In the genomic region with DNA sequence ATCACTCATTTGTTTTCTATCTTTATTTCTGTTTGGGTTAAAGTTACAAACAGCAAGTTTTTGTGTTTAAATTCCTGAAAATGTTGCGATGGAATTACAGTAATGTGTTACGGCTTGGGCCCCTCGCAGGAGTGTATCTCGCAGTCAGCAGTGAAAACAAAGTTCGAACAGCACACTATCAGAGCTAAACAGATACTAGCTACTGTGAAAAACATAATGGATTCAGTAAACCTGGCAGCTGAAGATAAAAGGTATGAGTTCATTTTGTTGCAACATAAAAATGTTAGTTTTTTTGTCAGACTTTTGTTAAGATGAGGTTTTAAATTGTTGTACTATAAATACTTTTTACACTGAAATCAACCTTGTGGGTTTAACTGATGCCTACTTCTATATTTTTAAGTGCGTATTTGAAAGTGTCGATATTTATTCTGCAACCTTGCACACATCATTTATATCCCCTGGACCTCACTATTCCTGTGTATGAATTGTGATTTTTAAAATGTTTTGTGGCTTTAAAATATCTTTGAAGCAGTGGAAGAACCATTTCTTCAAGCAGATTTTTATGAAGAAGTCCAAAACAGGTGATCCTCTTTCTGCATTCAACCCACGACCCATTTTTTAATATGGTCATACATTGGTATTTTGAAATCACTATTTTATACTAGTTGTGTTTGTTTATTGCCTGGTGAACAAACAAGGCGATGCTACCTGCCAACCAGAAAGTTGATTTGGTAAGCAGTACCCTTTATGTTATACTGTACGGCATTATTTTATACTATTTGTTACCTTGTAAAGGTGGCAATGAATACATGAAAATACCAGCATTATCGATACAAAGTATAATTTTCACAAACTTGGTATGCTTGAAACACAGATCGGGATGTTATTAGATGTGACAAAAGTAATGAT, we compare ENCODE assay signal across 27 cellular contexts.
"Had no signal": no experiment of that assay in that cellular context is flagged by ENCODE, and none has a peak within 500 bp of the region (broad histone marks: within the 10 kb centered on the region; RNA-seq: fewer than 3 reads in every experiment).

No MANE protein-coding gene starts in this region.

- DNase-seq: islet precursor cell; left ventricle myocardium inferior; mesendoderm; naive B cell; natural killer cell; nephron progenitor cell; occipital lobe; ovary; right lobe of liver; stimulated activated CD4-positive, alpha-beta T cell treated with anti-CD3 and anti-CD28 coated beads, Interleukin-1b, Interleukin-23, amount 100 ng/mL, for 48 hours; stimulated activated CD4-positive, alpha-beta T cell treated with anti-CD3 and anti-CD28 coated beads, Interleukin-2, amount 100 ng/mL, for 48 hours; stimulated activated CD4-positive, alpha-beta T cell treated with anti-CD3 and anti-CD28 coated beads, Interleukin-4, amount 100 ng/mL, for 4 hours; stimulated activated CD8-positive, alpha-beta memory T cell treated with anti-CD3 and anti-CD28 coated beads, Interleukin-4, amount 100 ng/mL, for 48 hours; stimulated activated naive CD4-positive, alpha-beta T cell treated with Interleukin-2 at 50 U/mL for 16 hours; stimulated activated naive CD8-positive, alpha-beta T cell treated with anti-CD3 and anti-CD28 coated beads, Interleukin-15, amount 100 ng/mL, for 72 hours; substantia nigra; transverse colon; upper lobe of left lung had no signal

- H3K4me1 ChIP-seq: left ventricle myocardium inferior, neural progenitor cell, right atrium auricular region, right lobe of liver, transverse colon, upper lobe of left lung had no signal

- H3K27me3 Mint-ChIP-seq: naive B cell; progenitor cell of endocrine pancreas; stimulated activated memory B cell treated with anti-CD40 and anti-IgM and Interleukin-4, amounts not matched to agents 10 μg/mL and 1 μg/mL and 100 μg/mL, for 72 hours; stimulated activated naive CD8-positive, alpha-beta T cell treated with anti-CD3 and anti-CD28 coated beads, Interleukin-15, amount 100 ng/mL, for 72 hours had no signal

- H3K36me3 ChIP-seq: neural progenitor cell, ovary had no signal

- H3K4me1 Mint-ChIP-seq: mesothelial cell of epicardium; naive B cell; natural killer cell; nephron progenitor cell; neural progenitor cell; stimulated activated memory B cell treated with anti-CD40 and anti-IgM and Interleukin-4, amounts not matched to agents 10 μg/mL and 1 μg/mL and 100 μg/mL, for 72 hours; stimulated activated naive CD8-positive, alpha-beta T cell treated with anti-CD3 and anti-CD28 coated beads, Interleukin-15, amount 100 ng/mL, for 72 hours had no signal

- H3K27ac ChIP-seq: hepatocyte, left ventricle myocardium inferior, neural progenitor cell, neutrophil, ovary, right atrium auricular region, right lobe of liver, transverse colon, upper lobe of left lung had no signal

- H3K27me3 ChIP-seq: hepatocyte, neural progenitor cell, neutrophil, ovary, right atrium auricular region, right lobe of liver, transverse colon, upper lobe of left lung had no signal

- H2AFZ ChIP-seq: hepatocyte, neural progenitor cell had no signal

- H3K4me3 ChIP-seq: hepatocyte, left ventricle myocardium inferior, lung, neural progenitor cell, ovary, right atrium auricular region, right lobe of liver, smooth muscle cell, transverse colon, upper lobe of left lung had no signal

- H3K9me3 ChIP-seq: left ventricle myocardium inferior, neutrophil, ovary, right atrium auricular region, right lobe of liver, transverse colon, upper lobe of left lung had no signal

- H3K27ac Mint-ChIP-seq: mesothelial cell of epicardium; natural killer cell; nephron progenitor cell; neural progenitor cell; progenitor cell of endocrine pancreas; stimulated activated memory B cell treated with anti-CD40 and anti-IgM and Interleukin-4, amounts not matched to agents 10 μg/mL and 1 μg/mL and 100 μg/mL, for 72 hours; stimulated activated naive CD8-positive, alpha-beta T cell treated with anti-CD3 and anti-CD28 coated beads, Interleukin-15, amount 100 ng/mL, for 72 hours had no signal

- H3K79me2 ChIP-seq: hepatocyte had no signal

- H3K4me3 Mint-ChIP-seq: mesothelial cell of epicardium; naive B cell; natural killer cell; nephron progenitor cell; neural progenitor cell; stimulated activated memory B cell treated with anti-CD40 and anti-IgM and Interleukin-4, amounts not matched to agents 10 μg/mL and 1 μg/mL and 100 μg/mL, for 72 hours; stimulated activated naive CD8-positive, alpha-beta T cell treated with anti-CD3 and anti-CD28 coated beads, Interleukin-15, amount 100 ng/mL, for 72 hours had no signal

- H3K9me3 Mint-ChIP-seq: mesothelial cell of epicardium; naive B cell; natural killer cell; nephron progenitor cell; neural progenitor cell; stimulated activated memory B cell treated with anti-CD40 and anti-IgM and Interleukin-4, amounts not matched to agents 10 μg/mL and 1 μg/mL and 100 μg/mL, for 72 hours; stimulated activated naive CD8-positive, alpha-beta T cell treated with anti-CD3 and anti-CD28 coated beads, Interleukin-15, amount 100 ng/mL, for 72 hours had no signal

- H3K4me2 ChIP-seq: hepatocyte, neural progenitor cell, smooth muscle cell had no signal
